Comparison of ENCODE assay signal across 17 cellular contexts in genomic region chrX:111431007-111431406, GRCh38. TPM values are rescaled to one million over a fixed set of nuclear protein-coding genes. Genes with fewer than 3 reads are reported as not detected.
DNase-seq lines count a peak whose midpoint lies in the region; ATAC-seq and TF ChIP-seq lines count a peak whose summit lies in the region.
"Had no signal": no experiment of that assay in that cellular context is flagged by ENCODE, and none has a peak within 500 bp of the region (broad histone marks: within the 10 kb centered on the region; RNA-seq: fewer than 3 reads in every experiment).

No MANE protein-coding gene starts in this region.

- H3K9me3 Mint-ChIP-seq in natural killer cell treated with Interleukin-12 subunit alpha and Interleukin-12 subunit beta and Interleukin-15 and Interleukin-18, amount 100 ng/mL, for 72 hours, result no peaks in the 10 kb centered on the region

- H3K36me3 Mint-ChIP-seq in natural killer cell treated with Interleukin-12 subunit alpha and Interleukin-12 subunit beta and Interleukin-15 and Interleukin-18, amount 100 ng/mL, for 72 hours, result no peaks in the 10 kb centered on the region
- H3K36me3 Mint-ChIP-seq: CD8-positive, alpha-beta memory T cell had no signal

- H3K27me3 Mint-ChIP-seq in natural killer cell treated with Interleukin-12 subunit alpha and Interleukin-12 subunit beta and Interleukin-15 and Interleukin-18, amount 100 ng/mL, for 72 hours, result peaks cover 0 to 2% of the 10 kb centered on the region in 2 donors
- H3K27me3 Mint-ChIP-seq: CD8-positive, alpha-beta memory T cell had no signal

- H3K4me1 ChIP-seq in BE2C, result no peaks in the 10 kb centered on the region
- H3K4me1 ChIP-seq: BLaER1 had no signal

- no peak overlapping the region for H3K4me3 Mint-ChIP-seq in natural killer cell treated with Interleukin-12 subunit alpha and Interleukin-12 subunit beta and Interleukin-15 and Interleukin-18, amount 100 ng/mL, for 72 hours
- H3K4me3 Mint-ChIP-seq: CD8-positive, alpha-beta memory T cell had no signal

- no peak for ATAC-seq in natural killer cell treated with Interleukin-12 subunit alpha and Interleukin-12 subunit beta and Interleukin-15 and Interleukin-18, amount 100 ng/mL, for 72 hours
- ATAC-seq: GM12878, PC-3 had no signal

- H3K4me3 ChIP-seq in BE2C (ENCODE audit: low read depth, low read length), result no peak overlapping the region
- H3K4me3 ChIP-seq: BLaER1, GM12878 had no signal

- no peaks in the 10 kb centered on the region for H3K9me3 ChIP-seq in BE2C
- H3K9me3 ChIP-seq: BLaER1 had no signal

- DNase-seq in NCI-H1105 (lab: John Stamatoyannopoulos, UW) (peak; percentile 3), NCI-H1417 (lab: John Stamatoyannopoulos, UW) (peak; percentile 59 to 92 (median 70)), NCI-H2171 treated with DMSO at 0.1 percent for 48 hours (lab: John Stamatoyannopoulos, UW) (peak; percentile 72), caudate nucleus (lab: John Stamatoyannopoulos, UW) (peak in 14 of 61 donors; percentile 0 to 60 (median 9)), EL (no peak), BE2C (no peak)
- no peak for DNase-seq in natural killer cell treated with Interleukin-12 subunit alpha and Interleukin-12 subunit beta and Interleukin-15 and Interleukin-18, amount 100 ng/mL, for 72 hours (ENCODE audit: low spot score)
- no peak for DNase-seq in activated effector memory CD4-positive, alpha-beta T cell treated with Interleukin-2 at 50 U/mL for 16 hours
- DNase-seq: CD8-positive, alpha-beta memory T cell; DMS53; Karpas-422; PC-3; T-helper 1 cell had no signal

- H3K4me1 Mint-ChIP-seq in natural killer cell treated with Interleukin-12 subunit alpha and Interleukin-12 subunit beta and Interleukin-15 and Interleukin-18, amount 100 ng/mL, for 72 hours (ENCODE audit: low read depth in 2 of 2), result no peaks in the 10 kb centered on the region
- H3K4me1 Mint-ChIP-seq: CD8-positive, alpha-beta memory T cell had no signal

- no peaks in the 10 kb centered on the region for H3K27me3 ChIP-seq in BE2C

- no peak for TF ChIP-seq CTCF in BE2C (IDR thresholded peaks at IDR 0.05; ENCODE audit: low read depth, low read length)

- no peaks in the 10 kb centered on the region for H3K36me3 ChIP-seq in BE2C
- H3K36me3 ChIP-seq: BLaER1 had no signal

- H3K27ac ChIP-seq in caudate nucleus (ENCODE audit: low read depth, low read length), result peak overlapping the region; percentile 36
- H3K27ac ChIP-seq: BLaER1 had no signal

- no peak overlapping the region for H3K27ac Mint-ChIP-seq in natural killer cell treated with Interleukin-12 subunit alpha and Interleukin-12 subunit beta and Interleukin-15 and Interleukin-18, amount 100 ng/mL, for 72 hours
- H3K27ac Mint-ChIP-seq: CD8-positive, alpha-beta memory T cell had no signal

RNA-seq across cellular contexts. Expression of gene DCX, which starts 19.0 kb away (rescaled TPM):
- total RNA-seq in natural killer cell treated with Interleukin-12 subunit alpha and Interleukin-12 subunit beta and Interleukin-15 and Interleukin-18, amount 100 ng/mL, for 72 hours, result not detected
- 33.7 TPM for polyA plus RNA-seq in BE2C (2012; ENCODE audit: insufficient read depth, insufficient read length, low read depth)
- total RNA-seq: CD8-positive, alpha-beta memory T cell; G401; GM12878; PC-3 had no signal
- polyA plus RNA-seq: AG04450; CD8-positive, alpha-beta memory T cell had no signal

Comparison
In these comparisons a context has a peak if more than half of its experiments do, and no peak if none do; other contexts are left out.
1. DNase-seq: peak in NCI-H1105 (single experiment), NCI-H1417 (3 of 3) and NCI-H2171 treated with DMSO at 0.1 percent for 48 hours (single experiment); none in EL (single experiment), natural killer cell treated with Interleukin-12 subunit alpha and Interleukin-12 subunit beta and Interleukin-15 and Interleukin-18, amount 100 ng/mL, for 72 hours (single experiment), BE2C (single experiment) and activated effector memory CD4-positive, alpha-beta T cell treated with Interleukin-2 at 50 U/mL for 16 hours (single experiment).